8 cellular contexts compared by ENCODE assay signal in the genomic region with DNA sequence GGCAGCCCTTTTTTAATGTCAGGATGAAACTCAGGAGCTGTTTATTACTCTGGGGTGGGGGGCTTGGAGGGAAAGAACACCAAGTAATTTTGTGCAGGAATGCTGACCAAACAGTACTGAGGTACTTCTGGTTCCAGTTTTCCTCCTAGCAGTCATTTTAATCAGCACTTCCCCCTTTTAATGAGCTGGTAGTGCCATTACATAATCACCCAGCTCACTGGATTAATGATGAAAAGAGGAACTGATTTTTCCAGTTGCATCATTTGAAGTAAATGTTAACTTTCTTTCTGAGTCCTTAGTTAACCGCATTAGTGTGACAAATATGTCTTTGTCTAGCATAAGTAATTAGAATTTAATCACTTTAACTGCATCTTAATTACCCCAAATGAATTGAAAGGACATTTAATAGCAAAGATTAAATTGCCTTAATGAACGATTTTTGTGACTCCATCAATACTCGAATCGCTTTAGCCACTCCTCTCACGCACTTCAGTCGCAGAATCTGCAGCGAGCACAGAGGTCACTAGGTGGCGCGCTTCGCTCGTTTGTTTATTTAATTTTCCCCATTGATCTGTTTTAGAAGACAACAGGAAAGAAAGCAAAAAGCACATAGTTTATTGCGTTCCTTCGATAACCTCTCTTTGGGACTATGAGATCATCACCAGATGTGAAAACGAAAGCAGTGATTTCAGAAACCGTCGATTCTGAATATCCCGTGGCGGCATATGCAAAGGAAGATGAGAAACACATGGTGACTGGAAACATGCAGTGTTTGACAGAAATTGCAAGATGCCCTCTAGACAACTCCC. TPM values are rescaled to one million over a fixed set of nuclear protein-coding genes. Genes with fewer than 3 reads are reported as not detected.
DNase-seq lines count a peak whose midpoint lies in the region; ATAC-seq, FAIRE-seq and TF ChIP-seq lines count a peak whose summit lies in the region.

No MANE protein-coding gene starts in this region.

- no peak overlapping the region for H3K4me3 Mint-ChIP-seq in activated T-helper 2 cell treated with anti-CD3 and anti-CD28 coated beads, Interferon-gamma antibody, Interleukin-2, Interleukin-4, amounts not matched to agents 10 μg/mL and 5 μg/mL and 100 μg/mL, durations not matched to agents 14 hours and 24 hours and 36 hours (ENCODE audit: low read depth)

- H3K4me3 ChIP-seq in pancreas (peak overlapping the region in 1 of 4 donors; percentile 6), urinary bladder (ENCODE audit: low read depth, low read length) (peak overlapping the region; percentile 34)

- POLR2A ChIA-PET in RWPE1 (lab: Yijun Ruan, JAX; ENCODE audit: low non-redundant PET): no interaction called here

- H3K27me3 ChIP-seq in pancreas: no peaks in the 10 kb centered on the region

- ATAC-seq in GM21367 (IDR thresholded peaks at IDR 0.05; ENCODE audit: unreplicated experiment): peak; percentile 46
- ATAC-seq in pancreas: peak; percentile 8 to 28 (median 12)

- peak; percentile 99 for TF ChIP-seq CTCF in RWPE1 (conservative IDR thresholded peaks at IDR 0.05; ENCODE audit: low read depth)
- TF ChIP-seq CTCF in pancreas (IDR thresholded peaks at IDR 0.05): peak; percentile 62 to 86 (median 70)

- peak; percentile 26 for FAIRE-seq in pancreas (lab: Jason Lieb, UNC)

- whole genome bisulfite sequencing in pancreas, 2 donors: 3 to 5% methylated on average over 18 of the region's 18 CpGs
- WGBS in urinary bladder: 6% methylated on average over 18 of the region's 18 CpGs

- peaks cover 77% of the 10 kb centered on the region for H3K27me3 Mint-ChIP-seq in activated T-helper 2 cell treated with anti-CD3 and anti-CD28 coated beads, Interferon-gamma antibody, Interleukin-2, Interleukin-4, amounts not matched to agents 10 μg/mL and 5 μg/mL and 100 μg/mL, durations not matched to agents 14 hours and 24 hours and 36 hours (ENCODE audit: low read depth)

- H3K36me3 ChIP-seq in pancreas (no peaks in the 10 kb centered on the region), urinary bladder (ENCODE audit: insufficient read depth) (no peaks in the 10 kb centered on the region)

- H3K36me3 Mint-ChIP-seq in activated T-helper 2 cell treated with anti-CD3 and anti-CD28 coated beads, Interferon-gamma antibody, Interleukin-2, Interleukin-4, amounts not matched to agents 10 μg/mL and 5 μg/mL and 100 μg/mL, durations not matched to agents 14 hours and 24 hours and 36 hours (ENCODE audit: low read depth): no peaks in the 10 kb centered on the region

- no peak overlapping the region for H3K27ac ChIP-seq in RWPE1
- peak overlapping the region in 2 of 4 donors; percentile 32 to 40 for H3K27ac ChIP-seq in pancreas
- H3K27ac ChIP-seq in urinary bladder (ENCODE audit: low read depth): no peak overlapping the region

- no peak overlapping the region for H3K27ac Mint-ChIP-seq in activated T-helper 2 cell treated with anti-CD3 and anti-CD28 coated beads, Interferon-gamma antibody, Interleukin-2, Interleukin-4, amounts not matched to agents 10 μg/mL and 5 μg/mL and 100 μg/mL, durations not matched to agents 14 hours and 24 hours and 36 hours

- peaks cover 8 to 39% (median 34%) of the 10 kb centered on the region in 3 donors for H3K4me1 ChIP-seq in pancreas
- no peaks in the 10 kb centered on the region for H3K4me1 ChIP-seq in urinary bladder (ENCODE audit: insufficient read depth)

- intact Hi-C loops in activated T-helper 2 cell treated with anti-CD3 and anti-CD28 coated beads, Interferon-gamma antibody, Interleukin-2, Interleukin-4, amounts not matched to agents 10 μg/mL and 5 μg/mL and 100 μg/mL, durations not matched to agents 14 hours and 24 hours and 36 hours (cut with micrococcal nuclease): loop anchor here (5.0 kb wide), 1 partner anchor 417 kb away; no protein-coding TSS in a partner anchor
- intact Hi-C loops in pancreas (cut with DNase I): loop anchor here in 1 of 3 donors (5.0 to 10.0 kb wide), 2 partner anchors 417 to 674 kb away; no protein-coding TSS in a partner anchor

- H3K9me3 Mint-ChIP-seq in activated T-helper 2 cell treated with anti-CD3 and anti-CD28 coated beads, Interferon-gamma antibody, Interleukin-2, Interleukin-4, amounts not matched to agents 10 μg/mL and 5 μg/mL and 100 μg/mL, durations not matched to agents 14 hours and 24 hours and 36 hours: no peaks in the 10 kb centered on the region

- CTCF ChIA-PET in RWPE1 (lab: Yijun Ruan, JAX): interaction anchor here (0.9 kb wide), 1 partner anchor 8 kb away, joined by 3 read pairs; no protein-coding TSS in a partner anchor

- H3K9me3 ChIP-seq in pancreas: no peaks in the 10 kb centered on the region

- peaks cover 6% of the 10 kb centered on the region for H3K4me1 Mint-ChIP-seq in activated T-helper 2 cell treated with anti-CD3 and anti-CD28 coated beads, Interferon-gamma antibody, Interleukin-2, Interleukin-4, amounts not matched to agents 10 μg/mL and 5 μg/mL and 100 μg/mL, durations not matched to agents 14 hours and 24 hours and 36 hours (ENCODE audit: low read depth)

- DNase-seq in DMS114 treated with DMSO at 0.1 percent for 48 hours (lab: John Stamatoyannopoulos, UW; ENCODE audit: unreplicated experiment) (peak; percentile 40), HT-29 (ENCODE audit: low spot score) (peak; percentile 88), RWPE1 (ENCODE audit: low spot score) (peak; percentile 54), fibroblast of the conjunctiva (ENCODE audit: low read depth) (peak; percentile 26), pancreas (peak in 5 of 6 donors; percentile 57 to 86 (median 71))
- peak; percentile 60 for DNase-seq in activated T-helper 2 cell treated with anti-CD3 and anti-CD28 coated beads, Interferon-gamma antibody, Interleukin-2, Interleukin-4, amounts not matched to agents 10 μg/mL and 5 μg/mL and 100 μg/mL, durations not matched to agents 14 hours and 24 hours and 36 hours (ENCODE audit: low spot score)

RNA-seq across cellular contexts. Expression of a gene that starts 9.8 kb away (rescaled TPM):
- not detected in 2 replicates for total RNA-seq in HT-29 (2014; rRNA removed; shearing (Covaris generic))
- not detected in 2 replicates for total RNA-seq in activated T-helper 2 cell treated with anti-CD3 and anti-CD28 coated beads, Interferon-gamma antibody, Interleukin-2, Interleukin-4, amounts not matched to agents 10 μg/mL and 5 μg/mL and 100 μg/mL, durations not matched to agents 14 hours and 24 hours and 36 hours
- total RNA-seq in pancreas (10 to 100 TPM; 30.4 to 56.2 (median 37.7) TPM), urinary bladder (0.63 TPM)
- polyA plus RNA-seq in pancreas (10 to 100 TPM in 1 of 2 donors, 1 to 10 TPM in 1; 8.0 to 36.2 TPM), urinary bladder (not detected)

Comparison
In these comparisons a context has a peak if more than half of its experiments do, and no peak if none do; other contexts are left out.
1. DNase-seq: peak in every context shown above with its lines; median percentile 88 in HT-29; 71 in pancreas; 60 in activated T-helper 2 cell treated with anti-CD3 and anti-CD28 coated beads, Interferon-gamma antibody, Interleukin-2, Interleukin-4, amounts not matched to agents 10 μg/mL and 5 μg/mL and 100 μg/mL, durations not matched to agents 14 hours and 24 hours and 36 hours; 54 in RWPE1; 40 in DMS114 treated with DMSO at 0.1 percent for 48 hours; 26 in fibroblast of the conjunctiva.
2. RNA of a gene that starts 9.8 kb away (total RNA-seq): 30.4 to 56.2 TPM in pancreas; 0.63 TPM in urinary bladder (single experiment), not detected in activated T-helper 2 cell treated with anti-CD3 and anti-CD28 coated beads, Interferon-gamma antibody, Interleukin-2, Interleukin-4, amounts not matched to agents 10 μg/mL and 5 μg/mL and 100 μg/mL, durations not matched to agents 14 hours and 24 hours and 36 hours and not detected in HT-29; every median in the first group is over 10 times any median in the second.